Comparison of ENCODE assay signal across 9 cellular contexts in the genomic region with DNA sequence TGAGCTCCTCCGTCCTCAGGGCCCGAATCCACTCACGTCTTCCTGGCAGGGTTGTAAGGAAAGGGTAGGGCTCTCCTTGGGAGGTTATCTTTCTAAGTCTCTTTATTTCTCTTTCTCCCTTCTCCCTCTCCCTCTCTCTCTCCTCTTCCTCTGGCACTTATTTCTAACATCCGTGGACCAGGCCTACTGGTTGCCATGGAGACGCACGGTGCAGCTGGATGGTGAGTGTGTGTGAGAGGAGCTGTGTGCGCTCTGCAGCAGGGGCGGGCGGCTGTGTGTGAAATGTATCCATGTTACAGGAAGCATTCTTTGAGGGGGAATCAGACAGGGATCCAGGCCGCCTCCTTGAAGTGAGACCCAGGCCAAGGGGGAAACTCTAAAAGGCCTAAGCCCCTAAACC. TPM values are rescaled to one million over a fixed set of nuclear protein-coding genes. Genes with fewer than 3 reads are reported as not detected.
DNase-seq lines count a peak whose midpoint lies in the region; ATAC-seq, FAIRE-seq and TF ChIP-seq lines count a peak whose summit lies in the region.
"Had no signal": no experiment of that assay in that cellular context is flagged by ENCODE, and none has a peak within 500 bp of the region (broad histone marks: within the 10 kb centered on the region; RNA-seq: fewer than 3 reads in every experiment).

No MANE protein-coding gene starts in this region.

- H3K4me3 ChIP-seq in endothelial cell of umbilical vein (replicated peaks in 1 of 3; ENCODE audit: insufficient read depth in 1 of 3, low read depth in 1 of 3, low read length in 3 of 3) = no peak overlapping the region

- peaks cover 27 to 33% of the 10 kb centered on the region in 2 donors for H3K27me3 Mint-ChIP-seq in stimulated activated naive B cell treated with anti-CD40 and anti-IgM and Interleukin-4, amounts not matched to agents 10 μg/mL and 1 μg/mL and 100 μg/mL, for 72 hours

- H3K27me3 ChIP-seq in endothelial cell of umbilical vein (ENCODE audit: control insufficient read depth in 2 of 2, insufficient read depth in 2 of 2, low read length in 2 of 2) = no peaks in the 10 kb centered on the region

- peak; percentile 26 for DNase-seq in DMS79 treated with DMSO at 0.1 percent for 48 hours (lab: John Stamatoyannopoulos, UW)
- DNase-seq in DMS79 (lab: John Stamatoyannopoulos, UW) = no peak
- DNase-seq in NCI-H2227 treated with DMSO at 0.1 percent for 48 hours (lab: John Stamatoyannopoulos, UW) = peak; percentile 75
- DNase-seq in endothelial cell of umbilical vein (ENCODE audit: low read depth, low spot score) = no peak
- DNase-seq in putamen (ENCODE audit: low spot score) = peak; percentile 87
- no peak for DNase-seq in SKM-1 (lab: John Stamatoyannopoulos, UW; ENCODE audit: unreplicated experiment)
- DNase-seq in stimulated activated naive B cell treated with anti-CD40 and anti-IgM and Interleukin-4, amounts not matched to agents 10 μg/mL and 1 μg/mL and 100 μg/mL, for 72 hours = no peak
- no peak for DNase-seq in RKO (ENCODE audit: low spot score)

- no peaks in the 10 kb centered on the region for H4K20me1 ChIP-seq in endothelial cell of umbilical vein (replicated peaks; ENCODE audit: control insufficient read depth, extremely low read depth, insufficient read depth, low read length)

- peak; percentile 63 for FAIRE-seq in endothelial cell of umbilical vein (lab: Jason Lieb, UNC)

- H3K36me3 ChIP-seq in endothelial cell of umbilical vein (ENCODE audit: control insufficient read depth in 2 of 2, extremely low read depth in 1 of 2, insufficient read depth in 2 of 2, low read length in 2 of 2) = no peaks in the 10 kb centered on the region

- POLR2A ChIA-PET in endothelial cell of umbilical vein (lab: Charles Lee) = interaction anchor here (0.6 kb wide), 1 partner anchor 42 kb away, joined by 3 read pairs; no protein-coding TSS in a partner anchor

- intact Hi-C loops in endothelial cell of umbilical vein (cut with micrococcal nuclease) = no loop called here

- no peak overlapping the region for H2AFZ ChIP-seq in endothelial cell of umbilical vein (ENCODE audit: low read depth, low read length)

- H3K27ac ChIP-seq in endothelial cell of umbilical vein (ENCODE audit: insufficient read depth, low read depth, low read length) = no peak overlapping the region
- H3K27ac ChIP-seq: 22Rv1 had no signal

- ATAC-seq in stimulated activated naive B cell treated with anti-CD40 and anti-IgM and Interleukin-4, amounts not matched to agents 10 μg/mL and 1 μg/mL and 100 μg/mL, for 72 hours (replicated peaks) = no peak

- no peak overlapping the region for H3K27ac Mint-ChIP-seq in stimulated activated naive B cell treated with anti-CD40 and anti-IgM and Interleukin-4, amounts not matched to agents 10 μg/mL and 1 μg/mL and 100 μg/mL, for 72 hours

- no peaks in the 10 kb centered on the region for H3K79me2 ChIP-seq in endothelial cell of umbilical vein (ENCODE audit: control insufficient read depth, insufficient read depth, low read length)

- no TSS peak for BruUV-seq in endothelial cell of umbilical vein (replicated peaks; lab: Mats Ljungman, UMichigan)

- H3K4me3 Mint-ChIP-seq in stimulated activated naive B cell treated with anti-CD40 and anti-IgM and Interleukin-4, amounts not matched to agents 10 μg/mL and 1 μg/mL and 100 μg/mL, for 72 hours = no peak overlapping the region

- no peaks in the 10 kb centered on the region for H3K9me3 Mint-ChIP-seq in stimulated activated naive B cell treated with anti-CD40 and anti-IgM and Interleukin-4, amounts not matched to agents 10 μg/mL and 1 μg/mL and 100 μg/mL, for 72 hours

- TF ChIP-seq CTCF in endothelial cell of umbilical vein (IDR thresholded peaks at IDR 0.05; ENCODE audit: extremely low read depth in 1 of 2, insufficient read depth in 1 of 2, low read depth in 1 of 2, low read length in 2 of 2) = no peak

- H3K9ac ChIP-seq in endothelial cell of umbilical vein (replicated peaks; ENCODE audit: extremely low read depth, insufficient read depth, low read length) = no peak overlapping the region

- H3K9me1 ChIP-seq in endothelial cell of umbilical vein (replicated peaks; ENCODE audit: control insufficient read depth, extremely low read depth, insufficient read depth, low read length) = no peaks in the 10 kb centered on the region

- H3K4me1 Mint-ChIP-seq in stimulated activated naive B cell treated with anti-CD40 and anti-IgM and Interleukin-4, amounts not matched to agents 10 μg/mL and 1 μg/mL and 100 μg/mL, for 72 hours = peaks cover 17 to 24% of the 10 kb centered on the region in 2 donors

- no peak overlapping the region for H3K4me2 ChIP-seq in endothelial cell of umbilical vein (ENCODE audit: insufficient read depth, low read length)

- dilution Hi-C loops in endothelial cell of umbilical vein (cut with MboI; ENCODE audit: extremely low pct_ligation_motif_present, low sequenced_read_pairs) = no loop called here

- peaks cover 0 to 4% of the 10 kb centered on the region in 2 donors for H3K36me3 Mint-ChIP-seq in stimulated activated naive B cell treated with anti-CD40 and anti-IgM and Interleukin-4, amounts not matched to agents 10 μg/mL and 1 μg/mL and 100 μg/mL, for 72 hours

- CTCF ChIA-PET in endothelial cell of umbilical vein (lab: Charles Lee) = interaction anchor here (0.7 to 1.6 kb wide), 7 partner anchors 10 to 88 kb away, joined by 3 to 8 read pairs (median 5); a partner anchor contains a TSS

- no peak for TF ChIP-seq POLR2A in endothelial cell of umbilical vein (IDR thresholded peaks at IDR 0.05; ENCODE audit: low read depth, low read length)

- peaks cover 71% of the 10 kb centered on the region for H3K4me1 ChIP-seq in endothelial cell of umbilical vein (ENCODE audit: control insufficient read depth, extremely low read depth, insufficient read depth, low read length)

- H3K9me3 ChIP-seq in endothelial cell of umbilical vein (replicated peaks; ENCODE audit: control insufficient read depth, insufficient read depth, low read length) = no peaks in the 10 kb centered on the region

TF ChIP-seq in endothelial cell of umbilical vein, 7 proteins besides CTCF, POLR2A, EP300 and RAD21:
- TF ChIP-seq EZH2 (IDR thresholded peaks at IDR 0.05; ENCODE audit: borderline replicate concordance, low read depth, low read length, severe bottlenecking) = no peak

RNA-seq across cellular contexts. Expression of a gene that starts 32.2 kb away (rescaled TPM):
- 136 and 170 TPM in 2 replicates for total RNA-seq in endothelial cell of umbilical vein
- 113 and 124 TPM in 2 replicates for polyA plus RNA-seq in endothelial cell of umbilical vein
- 87.1 and 88.0 TPM in 2 replicates for polyA plus RNA-seq in endothelial cell of umbilical vein (2011; cell fraction: cytosol; rRNA removed)
- polyA plus RNA-seq in endothelial cell of umbilical vein (2011; cell fraction: nucleus; rRNA removed) = 70.9 and 75.9 TPM in 2 replicates
- polyA plus RNA-seq in endothelial cell of umbilical vein (2012) = 80.3 and 97.2 TPM in 2 replicates
- 304 and 328 TPM in 2 replicates for polyA minus RNA-seq in endothelial cell of umbilical vein
- polyA minus RNA-seq in endothelial cell of umbilical vein (2011; cell fraction: cytosol; rRNA and poly(A)+ RNA removed) = 8.7 TPM
- 59.9 and 63.2 TPM in 2 replicates for polyA minus RNA-seq in endothelial cell of umbilical vein (2011; cell fraction: nucleus; rRNA and poly(A)+ RNA removed)

Comparison
In these comparisons a context has a peak if more than half of its experiments do, and no peak if none do; other contexts are left out.
1. DNase-seq: peak in DMS79 treated with DMSO at 0.1 percent for 48 hours (single experiment), NCI-H2227 treated with DMSO at 0.1 percent for 48 hours (single experiment) and putamen (single experiment); none in DMS79 (single experiment), endothelial cell of umbilical vein (single experiment), SKM-1 (single experiment), stimulated activated naive B cell treated with anti-CD40 and anti-IgM and Interleukin-4, amounts not matched to agents 10 μg/mL and 1 μg/mL and 100 μg/mL, for 72 hours (single experiment) and RKO (single experiment).